Comparison of ENCODE assay signal across 12 cellular contexts in genomic region chr6:2957696-2958330, GRCh38. TPM values are rescaled to one million over a fixed set of nuclear protein-coding genes. Genes with fewer than 3 reads are reported as not detected.
DNase-seq lines count a peak whose midpoint lies in the region; ATAC-seq and TF ChIP-seq lines count a peak whose summit lies in the region.
"Had no signal": no experiment of that assay in that cellular context is flagged by ENCODE, and none has a peak within 500 bp of the region (broad histone marks: within the 10 kb centered on the region; RNA-seq: fewer than 3 reads in every experiment).

No MANE protein-coding gene starts in this region.

- H3K27me3 ChIP-seq in BLaER1 treated with 17β-estradiol and CSF1 and Interleukin-3, amounts not matched to agents 10 nM and 100 nM, result peaks cover 0 to 8% (median 0%) of the 10 kb centered on the region in 11 experiments; a peak in 6 of 22 replicates
- H3K27me3 ChIP-seq in right atrium auricular region (no peaks in the 10 kb centered on the region), rectal smooth muscle tissue (ENCODE audit: control insufficient read depth, insufficient read depth, low read length) (no peaks in the 10 kb centered on the region)
- H3K27me3 ChIP-seq: brain microvascular endothelial cell had no signal

- peaks cover 0 to 6% (median 0%) of the 10 kb centered on the region in 11 experiments; a peak in 1 of 22 replicates for H4K20me1 ChIP-seq in BLaER1 treated with 17β-estradiol and CSF1 and Interleukin-3, amounts not matched to agents 10 nM and 100 nM

- peak overlapping the region in 1 of 11 experiments; percentile 11; a peak in 1 of 22 replicates for H3K27ac ChIP-seq in BLaER1 treated with 17β-estradiol and CSF1 and Interleukin-3, amounts not matched to agents 10 nM and 100 nM
- peak overlapping the region; percentile 14 for H3K27ac ChIP-seq in angular gyrus (ENCODE audit: low read depth, low read length)
- H3K27ac ChIP-seq in right atrium auricular region, result peak overlapping the region; percentile 86 to 90
- H3K27ac ChIP-seq in rectal smooth muscle tissue (ENCODE audit: low read depth, low read length), result peak overlapping the region; percentile 0
- H3K27ac ChIP-seq: brain microvascular endothelial cell had no signal

- H3K4me3 ChIP-seq in BLaER1 treated with 17β-estradiol and CSF1 and Interleukin-3, amounts not matched to agents 10 nM and 100 nM, result no peak overlapping the region
- H3K4me3 ChIP-seq in right atrium auricular region (no peak overlapping the region), rectal smooth muscle tissue (ENCODE audit: low read length) (no peak overlapping the region)

- in situ Hi-C loops in ACHN (cut with HindIII; ENCODE audit: low pct_ligation_motif_present, low pct_unique_long_range_greater_than_20kb, low sequenced_read_pairs), result no loop called here

- no peaks in the 10 kb centered on the region for H3K9me3 ChIP-seq in BLaER1 treated with 17β-estradiol and CSF1 and Interleukin-3, amounts not matched to agents 10 nM and 100 nM (replicated peaks in 1 of 11)
- H3K9me3 ChIP-seq in right atrium auricular region, result no peaks in the 10 kb centered on the region

- H3K36me3 ChIP-seq in BLaER1 treated with 17β-estradiol and CSF1 and Interleukin-3, amounts not matched to agents 10 nM and 100 nM, result peaks cover 0 to 52% (median 0%) of the 10 kb centered on the region in 11 experiments; a peak in 4 of 22 replicates
- no peaks in the 10 kb centered on the region for H3K36me3 ChIP-seq in right atrium auricular region
- peaks cover 3% of the 10 kb centered on the region for H3K36me3 ChIP-seq in rectal smooth muscle tissue (ENCODE audit: control insufficient read depth, insufficient read depth, low read length)

- peak overlapping the region; percentile 47 to 83 (median 62) for H3K4me2 ChIP-seq in BLaER1 treated with 17β-estradiol and CSF1 and Interleukin-3, amounts not matched to agents 10 nM and 100 nM

- no peak for ATAC-seq in HG03521 (IDR thresholded peaks at IDR 0.05; ENCODE audit: unreplicated experiment)

- peaks cover 11 to 47% (median 14%) of the 10 kb centered on the region in 10 experiments for H3K4me1 ChIP-seq in BLaER1 treated with 17β-estradiol and CSF1 and Interleukin-3, amounts not matched to agents 10 nM and 100 nM
- H3K4me1 ChIP-seq in right atrium auricular region (peaks cover 0 to 67% of the 10 kb centered on the region in 2 donors), rectal smooth muscle tissue (ENCODE audit: control insufficient read depth, insufficient read depth, low read length) (peaks cover 10% of the 10 kb centered on the region)

- TF ChIP-seq CTCF in right atrium auricular region (IDR thresholded peaks at IDR 0.05), result no peak

- DNase-seq in right atrium auricular region (ENCODE audit: low spot score) (no peak), ACHN (no peak), cerebellum (ENCODE audit: low spot score) (no peak)
- no peak for DNase-seq in stimulated activated CD4-positive, alpha-beta T cell treated with anti-CD3 and anti-CD28 coated beads, Interleukin-4, amount 100 ng/mL, for 4 hours
- DNase-seq: activated CD4-positive, alpha-beta T cell treated with anti-CD3 and anti-CD28 coated beads for 1 hour; activated T-cell treated with anti-CD3 and anti-CD28 coated beads, Interleukin-2, amount 50 U/mL, for 72 hours; brain microvascular endothelial cell had no signal

- no peak overlapping the region; a peak in 2 of 22 replicates for H3K9ac ChIP-seq in BLaER1 treated with 17β-estradiol and CSF1 and Interleukin-3, amounts not matched to agents 10 nM and 100 nM
- H3K9ac ChIP-seq in rectal smooth muscle tissue (ENCODE audit: low read length), result no peak overlapping the region

RNA-seq across cellular contexts. Expression of gene SERPINB6, which starts 13.6 kb away (rescaled TPM):
- total RNA-seq in right atrium auricular region, result 100 to 1,000 TPM; 181 to 184 TPM
- 16.1 TPM for total RNA-seq in cerebellum

RNA-seq across cellular contexts. Expression of gene NQO2, which starts 41.9 kb away (rescaled TPM):
- 10 to 100 TPM; 37.6 to 68.1 TPM for total RNA-seq in right atrium auricular region
- 8.3 TPM for total RNA-seq in cerebellum

RNA-seq across cellular contexts. Expression of gene SERPINB9, which starts 54.7 kb away (rescaled TPM):
- total RNA-seq in right atrium auricular region (10 to 100 TPM; 11.2 to 17.5 TPM), cerebellum (4.2 TPM)
- total RNA-seq: HT1080 had no signal

Comparison
In these comparisons a context has a peak if more than half of its experiments do, and no peak if none do; other contexts are left out.
1. RNA of gene SERPINB6, which starts 13.6 kb away (total RNA-seq): 181 to 184 TPM in right atrium auricular region; 16.1 TPM in cerebellum (single experiment); every median in the first group is over 10 times any median in the second.